Comparison of ENCODE assay signal across 11 cellular contexts in the genomic region with DNA sequence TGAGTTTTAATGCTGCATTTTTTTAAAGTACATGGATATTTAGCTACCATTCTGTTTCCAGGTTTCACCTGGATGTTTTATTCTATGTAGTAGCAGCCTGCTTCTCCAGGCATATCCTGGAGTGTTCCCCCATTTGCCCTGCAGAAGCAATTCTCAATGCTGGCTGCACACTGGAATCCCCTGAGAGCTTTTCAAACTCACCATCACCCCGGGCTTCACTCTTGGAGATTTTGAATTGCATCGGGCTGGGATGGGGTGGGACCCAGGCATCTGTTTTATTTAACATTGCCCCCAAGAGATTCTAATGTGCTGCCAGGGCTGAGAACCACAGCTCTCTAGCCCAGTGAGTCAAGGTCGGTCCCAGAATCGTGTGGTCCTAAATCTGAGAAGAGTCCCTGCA.
"Had no signal": no experiment of that assay in that cellular context is flagged by ENCODE, and none has a peak within 500 bp of the region (broad histone marks: within the 10 kb centered on the region; RNA-seq: fewer than 3 reads in every experiment).

No MANE protein-coding gene starts in this region.

- H3K27me3 Mint-ChIP-seq: IgD-negative memory B cell had no signal

- H3K4me1 Mint-ChIP-seq: IgD-negative memory B cell had no signal

- H3K27ac Mint-ChIP-seq: HFFc6, IgD-negative memory B cell had no signal

- FAIRE-seq: HepG2 had no signal

- H3K36me3 Mint-ChIP-seq: IgD-negative memory B cell had no signal

- H3K9me3 Mint-ChIP-seq: HFFc6, IgD-negative memory B cell had no signal

- DNase-seq: GM23248, GOT3, H7, HFFc6, KBM-7 had no signal

- H3K4me3 ChIP-seq: GM23248, HAP-1 had no signal

- H3K4me2 ChIP-seq: KMS-11 had no signal

- H3K9ac ChIP-seq: GM23248, KMS-11 had no signal

- H3K27ac ChIP-seq: GM23248, HL-60, KMS-11 had no signal

- H3K9me3 ChIP-seq: HAP-1 had no signal

- ATAC-seq: HCT116, HepG2 had no signal

- H3K36me3 ChIP-seq: HAP-1 had no signal

- H3K4me3 Mint-ChIP-seq: HFFc6, IgD-negative memory B cell had no signal

- H3K4me1 ChIP-seq: HAP-1 had no signal
